In the genomic region with DNA sequence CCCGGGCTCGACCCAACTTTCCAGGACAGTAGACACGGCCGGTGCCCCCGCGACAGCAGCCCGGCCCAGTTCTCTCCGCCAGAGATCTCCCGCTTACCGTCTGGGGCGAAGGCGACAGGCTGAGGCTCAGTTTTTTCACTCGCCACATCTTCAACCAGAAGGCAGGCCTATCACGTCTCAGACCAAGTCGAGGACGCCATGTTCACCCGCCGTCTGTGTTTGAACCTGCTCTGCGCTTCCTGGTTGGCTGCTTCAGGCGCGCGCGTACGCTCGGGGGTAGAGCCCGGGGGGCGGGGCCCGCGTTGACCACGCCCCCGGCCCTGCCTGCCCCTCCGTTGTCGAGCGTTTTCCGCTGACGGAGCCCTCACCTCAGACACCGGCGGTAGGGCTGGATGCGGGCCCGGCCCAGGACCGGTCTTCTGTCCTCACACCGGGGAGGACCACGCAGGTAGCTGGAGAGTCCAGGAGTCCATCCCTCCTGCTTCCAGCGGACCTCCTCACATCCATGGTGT, we compare ENCODE assay signal across 8 cellular contexts. TPM values are rescaled to one million over a fixed set of nuclear protein-coding genes. Genes with fewer than 3 reads are reported as not detected.
DNase-seq lines count a peak whose midpoint lies in the region; ATAC-seq and TF ChIP-seq lines count a peak whose summit lies in the region.

SPAG5 (minus strand) TSS at position 227 of the 512 bp plus-strand sequence; CDS start at position 148, 79 bp downstream.

- ATAC-seq in GM19395 (IDR thresholded peaks at IDR 0.05; ENCODE audit: unreplicated experiment) (peak; percentile 74), HG03558 (IDR thresholded peaks at IDR 0.05; ENCODE audit: extremely low read depth, unreplicated experiment) (peak; percentile 41), left lung (peak; percentile 99)

- H3K27me3 ChIP-seq in left lung = no peaks in the 10 kb centered on the region

- peaks cover 5 to 28% of the 10 kb centered on the region in 2 donors for H3K4me1 ChIP-seq in left lung

- peak within 1 kb of the TSS; percentile 53 to 67 for H3K4me3 ChIP-seq in left lung

- no peak for TF ChIP-seq CTCF in C4-2B (conservative IDR thresholded peaks at IDR 0.05)
- no peak for TF ChIP-seq CTCF in left lung (IDR thresholded peaks at IDR 0.05)

- peak within 1 kb of the TSS; percentile 84 for H3K27ac ChIP-seq in C4-2B
- peak within 1 kb of the TSS; percentile 97 to 98 for H3K27ac ChIP-seq in left lung

- intact Hi-C loops in left lung (cut with DNase I) = no loop called here

- no peaks in the 10 kb centered on the region for H3K36me3 ChIP-seq in left lung

- DNase-seq in NCI-H748 treated with DMSO at 0.1 percent for 48 hours (lab: John Stamatoyannopoulos, UW) (peak; percentile 97), dermis blood vessel endothelial cell (peak; percentile 95), left lung (peak; percentile 95 to 98)
- peak; percentile 89 to 91 for DNase-seq in activated CD4-positive, alpha-beta T cell treated with anti-CD3 and anti-CD28 coated beads, Interleukin-2, amount 50 U/mL, for 4 hours
- peak; percentile 91 for DNase-seq in stimulated activated CD4-positive, alpha-beta T cell treated with anti-CD3 and anti-CD28 coated beads, Interleukin-2, amount 100 ng/mL, for 4 hours (ENCODE audit: low read depth)

- H3K9me3 ChIP-seq in left lung = no peaks in the 10 kb centered on the region

RNA-seq across cellular contexts. Expression of gene SPAG5, which starts in this region (rescaled TPM):
- total RNA-seq in dermis blood vessel endothelial cell (10.6 and 47.7 TPM in 2 replicates), left lung (10 to 100 TPM in 1 of 2 donors, 1 to 10 TPM in 1; 9.5 to 15.2 TPM)

Comparison
In these comparisons a context has a peak if more than half of its experiments do, and no peak if none do; other contexts are left out.
1. Peak in every context shown above with its lines: DNase-seq, ATAC-seq, H3K4me3 ChIP-seq and H3K27ac ChIP-seq.
2. ATAC-seq: peak in every context shown above with its lines; median percentile 99 in left lung; 74 in GM19395; 41 in HG03558.